Comparison of ENCODE assay signal across 15 cellular contexts in genomic region chrX:40504801-40505605, GRCh38.
DNase-seq lines count a peak whose midpoint lies in the region; ATAC-seq and TF ChIP-seq lines count a peak whose summit lies in the region.
"Had no signal": no experiment of that assay in that cellular context is flagged by ENCODE, and none has a peak within 500 bp of the region (broad histone marks: within the 10 kb centered on the region; RNA-seq: fewer than 3 reads in every experiment).

No MANE protein-coding gene starts in this region.

- WGBS in HUES64 = 37% methylated on average over 4 of the region's 5 CpGs
- 26% methylated on average over 3 of the region's 5 CpGs for WGBS in mesenchymal stem cell

- no peak overlapping the region for H4K91ac ChIP-seq in mesenchymal stem cell (ENCODE audit: low read length)

- H2BK15ac ChIP-seq in mesenchymal stem cell (ENCODE audit: low read depth, poor library complexity, severe bottlenecking) = no peak overlapping the region

- POLR2A ChIA-PET in BJ (lab: Charles Lee) = no interaction called here

- DNase-seq in BJ (ENCODE audit: low read depth) (peak; percentile 43), brain pericyte (ENCODE audit: low read depth, low spot score) (peak; percentile 53), mesenchymal stem cell (peak; percentile 81), NK-92 (lab: John Stamatoyannopoulos, UW; ENCODE audit: unreplicated experiment) (no peak), iPS-NIHi7 (ENCODE audit: extremely low spot score) (no peak), GM13976 (ENCODE audit: low spot score) (no peak)
- DNase-seq: activated CD4-positive, alpha-beta T cell treated with anti-CD3 and anti-CD28 coated beads for 48 hours; activated naive CD4-positive, alpha-beta T cell treated with anti-CD3 and anti-CD28 coated beads, Interleukin-2, amount 10 ng/mL, durations not matched to agents 7 days and 5 days; CD4-positive, alpha-beta memory T cell; effector memory CD4-positive, alpha-beta T cell; immature natural killer cell; NCI-H345 had no signal

- TF ChIP-seq CTCF in BJ (IDR thresholded peaks at IDR 0.05; ENCODE audit: insufficient read depth, low read depth, low read length) (no peak), GM13976 (IDR thresholded peaks at IDR 0.05; ENCODE audit: borderline replicate concordance, control extremely low read depth, extremely low read depth, insufficient read depth, missing control alignments) (no peak)

- CTCF ChIA-PET in BJ (lab: Yijun Ruan, JAX) = no interaction called here

- H3K4me2 ChIP-seq in mesenchymal stem cell (ENCODE audit: low read length, poor library complexity, severe bottlenecking) = no peak overlapping the region

- in situ Hi-C loops in GM13976 (cut with MboI; ENCODE audit: low sequenced_read_pairs, unreplicated experiment) = no loop called here

- H2BK12ac ChIP-seq in mesenchymal stem cell (ENCODE audit: low read length in 2 of 2) = peak overlapping the region in 1 of 2 experiments; percentile 16

- H3K4me3 ChIP-seq in BJ (ENCODE audit: low read depth, low read length) = no peak overlapping the region
- H3K4me3 ChIP-seq in HUES64 (ENCODE audit: low read length) = no peak overlapping the region
- no peak overlapping the region for H3K4me3 ChIP-seq in mesenchymal stem cell (ENCODE audit: insufficient read depth in 1 of 2, low read depth in 1 of 2, low read length in 2 of 2)

- no peak overlapping the region for H4K8ac ChIP-seq in mesenchymal stem cell (ENCODE audit: low read length)

- H3K4me1 ChIP-seq in HUES64 (ENCODE audit: insufficient read depth, low read length) (peaks cover 6% of the 10 kb centered on the region), mesenchymal stem cell (ENCODE audit: control insufficient read depth, insufficient read depth, low read depth, low read length) (peaks cover 16% of the 10 kb centered on the region)

- no peaks in the 10 kb centered on the region for H3K79me1 ChIP-seq in mesenchymal stem cell (replicated peaks; ENCODE audit: low read length, poor library complexity, severe bottlenecking)

- H3K27ac ChIP-seq in HUES64 (ENCODE audit: low read depth, low read length) (peak overlapping the region; percentile 45; the same call in 1 of the 2 replicates), mesenchymal stem cell (ENCODE audit: low read length, poor library complexity, severe bottlenecking) (peak overlapping the region; percentile 98)

- no peak overlapping the region for H3K4ac ChIP-seq in mesenchymal stem cell (ENCODE audit: low read depth in 1 of 2, low read length in 2 of 2)

- peak overlapping the region; percentile 94 for H2BK5ac ChIP-seq in mesenchymal stem cell (ENCODE audit: low read depth, low read length, poor library complexity, severe bottlenecking)

- no peak overlapping the region for H2BK120ac ChIP-seq in mesenchymal stem cell (ENCODE audit: low read depth, low read length)

- H3K18ac ChIP-seq in mesenchymal stem cell (ENCODE audit: low read depth in 1 of 2, low read length in 2 of 2) = no peak overlapping the region

- no peak overlapping the region for H3K9ac ChIP-seq in HUES64 (ENCODE audit: low read depth, low read length)
- H3K9ac ChIP-seq in mesenchymal stem cell (ENCODE audit: low read length) = no peak overlapping the region

- H3K36me3 ChIP-seq in BJ (ENCODE audit: control insufficient read depth, insufficient read depth, low read length) = no peaks in the 10 kb centered on the region
- no peaks in the 10 kb centered on the region for H3K36me3 ChIP-seq in HUES64 (ENCODE audit: insufficient read depth, low read length)
- H3K36me3 ChIP-seq in mesenchymal stem cell (ENCODE audit: control insufficient read depth in 1 of 2, insufficient read depth in 2 of 2, low read depth in 1 of 2, low read length in 2 of 2) = no peaks in the 10 kb centered on the region

- no peak overlapping the region for H2AK5ac ChIP-seq in mesenchymal stem cell (ENCODE audit: low read length, severe bottlenecking)

- H3K27me3 ChIP-seq in BJ (ENCODE audit: control insufficient read depth, insufficient read depth, low read length) (no peaks in the 10 kb centered on the region), HUES64 (ENCODE audit: insufficient read depth, low read length) (no peaks in the 10 kb centered on the region), mesenchymal stem cell (ENCODE audit: control insufficient read depth in 1 of 2, insufficient read depth in 1 of 2, low read length in 2 of 2) (peaks cover 0 to 72% of the 10 kb centered on the region in 2 experiments)

- H3K23ac ChIP-seq in mesenchymal stem cell (ENCODE audit: low read length in 2 of 2) = no peak overlapping the region

- H3K14ac ChIP-seq in mesenchymal stem cell (ENCODE audit: low read length in 2 of 2) = no peak overlapping the region

- no peak overlapping the region for H2AFZ ChIP-seq in mesenchymal stem cell (ENCODE audit: low read depth, low read length)

- no peak for ATAC-seq in GM21529 (IDR thresholded peaks at IDR 0.05; ENCODE audit: unreplicated experiment)
- ATAC-seq: natural killer cell treated with Interleukin-12 subunit alpha and Interleukin-12 subunit beta and Interleukin-15 and Interleukin-18, amount 100 ng/mL, for 72 hours had no signal

- H3K9me3 ChIP-seq in HUES64 (ENCODE audit: insufficient read depth, low read depth, low read length) (no peaks in the 10 kb centered on the region), mesenchymal stem cell (ENCODE audit: control insufficient read depth, low read length) (no peaks in the 10 kb centered on the region)

Comparison
In these comparisons a context has a peak if more than half of its experiments do, and no peak if none do; other contexts are left out.
1. DNase-seq: peak in BJ (single experiment), brain pericyte (single experiment) and mesenchymal stem cell (single experiment); none in NK-92 (single experiment), iPS-NIHi7 (single experiment) and GM13976 (single experiment).